10 cellular contexts compared by ENCODE assay signal in the genomic region with DNA sequence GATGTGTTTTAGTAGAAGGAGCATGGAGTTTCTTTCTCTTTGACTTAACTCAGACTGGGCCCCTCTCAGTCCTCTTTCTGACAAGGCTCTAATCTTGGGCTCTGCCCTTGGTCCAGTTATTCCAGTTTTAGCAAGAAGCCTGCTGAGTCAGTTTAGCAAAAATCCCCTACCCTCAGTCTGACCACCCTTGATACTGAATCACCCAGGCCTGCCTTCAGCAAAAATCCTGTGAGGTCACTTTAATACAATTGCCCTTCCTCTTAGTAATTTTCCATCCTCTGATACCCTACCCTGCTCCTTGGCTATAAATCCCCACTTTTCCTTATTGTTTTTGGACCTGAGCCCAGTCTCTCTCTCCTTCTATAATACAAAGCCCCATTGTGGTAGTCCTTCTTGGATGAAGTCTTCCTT.
DNase-seq lines count a peak whose midpoint lies in the region; ATAC-seq, FAIRE-seq and TF ChIP-seq lines count a peak whose summit lies in the region.
"Had no signal": no experiment of that assay in that cellular context is flagged by ENCODE, and none has a peak within 500 bp of the region (broad histone marks: within the 10 kb centered on the region; RNA-seq: fewer than 3 reads in every experiment).

No MANE protein-coding gene starts in this region.

- H3K36me3 ChIP-seq in colonic mucosa = no peaks in the 10 kb centered on the region
- H3K36me3 ChIP-seq in HepG2 (replicated peaks in 1 of 2; ENCODE audit: control insufficient read depth in 1 of 2, insufficient read depth in 2 of 2, low read length in 2 of 2) = no peaks in the 10 kb centered on the region

- DNase-seq in DMS79 (lab: John Stamatoyannopoulos, UW) (peak; percentile 14), M059J (ENCODE audit: low read depth) (peak; percentile 99), colonic mucosa (peak; percentile 49), myocyte (ENCODE audit: low read depth) (peak; percentile 18), HepG2 (ENCODE audit: low spot score) (no peak)
- DNase-seq in stimulated activated CD4-positive, alpha-beta T cell treated with anti-CD3 and anti-CD28 coated beads, Interleukin-2, amount 100 ng/mL, for 48 hours = no peak
- DNase-seq: H7 had no signal

- CTCF ChIA-PET in HepG2 (lab: Yijun Ruan, JAX; ENCODE audit: low intra/inter-chr PET ratio, low total read pairs) = no interaction called here

- no peak for TF ChIP-seq CTCF in colonic mucosa (IDR thresholded peaks at IDR 0.05)
- no peak for TF ChIP-seq CTCF in HepG2 (CRISPR knock-in tag; IDR thresholded peaks at IDR 0.05)

- intact Hi-C loops in colonic mucosa (cut with DNase I) (no loop called here), HepG2 (cut with micrococcal nuclease; ENCODE audit: unreplicated experiment) (no loop called here)

- H3K27me3 ChIP-seq in colonic mucosa (no peaks in the 10 kb centered on the region), HepG2 (ENCODE audit: control insufficient read depth in 1 of 2, insufficient read depth in 2 of 2, low read length in 2 of 2) (no peaks in the 10 kb centered on the region)

- H3K79me2 ChIP-seq in HepG2 (ENCODE audit: insufficient read depth, low read length) = no peaks in the 10 kb centered on the region

- TF ChIP-seq EP300 in HepG2 (IDR thresholded peaks at IDR 0.05; ENCODE audit: low read depth in 2 of 2, low read length in 2 of 2) (no peak), HepG2 (CRISPR knock-in tag; IDR thresholded peaks at IDR 0.05; ENCODE audit: borderline replicate concordance) (no peak)

- H2AFZ ChIP-seq in HepG2 (ENCODE audit: low read length) = no peak overlapping the region

- H3K27ac ChIP-seq in colonic mucosa (peak overlapping the region; percentile 13), HepG2 (ENCODE audit: extremely low read length, insufficient read depth, low read length) (no peak overlapping the region)
- H3K27ac ChIP-seq: SK-N-MC had no signal

- ATAC-seq in HG03571 (IDR thresholded peaks at IDR 0.05; ENCODE audit: unreplicated experiment) = no peak
- no peak for ATAC-seq in GM21528 (IDR thresholded peaks at IDR 0.05; ENCODE audit: low FRiP score, unreplicated experiment)
- no peak for ATAC-seq in HepG2

- H4K20me1 ChIP-seq in HepG2 (ENCODE audit: insufficient read depth, low read length) = no peaks in the 10 kb centered on the region

- TF ChIP-seq POLR2A in HepG2 (IDR thresholded peaks at IDR 0.05; ENCODE audit: insufficient read depth in 1 of 2, low read depth in 2 of 2, low read length in 2 of 2) = no peak

- FAIRE-seq in HepG2 (lab: Jason Lieb, UNC) = no peak

- POLR2A ChIA-PET in HepG2 (lab: Yijun Ruan, JAX) = no interaction called here

- no TSS peak for BruUV-seq in HepG2 (replicated peaks; lab: Mats Ljungman, UMichigan)

- H3K4me1 ChIP-seq in colonic mucosa (no peaks in the 10 kb centered on the region), HepG2 (ENCODE audit: insufficient read depth, low read length) (no peaks in the 10 kb centered on the region)

- H3K4me3 ChIP-seq in colonic mucosa = no peak overlapping the region
- no peak overlapping the region for H3K4me3 ChIP-seq in HepG2 (replicated peaks in 1 of 3; ENCODE audit: insufficient read depth in 1 of 3, low read depth in 2 of 3, low read length in 3 of 3)
- H3K4me3 ChIP-seq: SK-N-MC had no signal

- H3K9ac ChIP-seq in colonic mucosa (ENCODE audit: low read depth in 2 of 2, low read length in 2 of 2) (no peak overlapping the region), HepG2 (ENCODE audit: insufficient read depth, low read depth, low read length) (no peak overlapping the region)

- H3K4me2 ChIP-seq in HepG2 (ENCODE audit: low read depth, low read length) = no peak overlapping the region

- no peak for TF ChIP-seq RAD21 in HepG2 (CRISPR knock-in tag; IDR thresholded peaks at IDR 0.05)

- in situ Hi-C loops in HepG2 (cut with HindIII; ENCODE audit: extremely low pct_ligation_motif_present, low pct_unique_long_range_greater_than_20kb) = no loop called here

- H3K9me3 ChIP-seq in colonic mucosa (no peaks in the 10 kb centered on the region), HepG2 (ENCODE audit: low read length) (no peaks in the 10 kb centered on the region)

TF ChIP-seq in HepG2, 621 proteins besides CTCF, POLR2A, EP300 and RAD21:
- no peak for TF ChIP-seq WIZ (CRISPR knock-in tag; IDR thresholded peaks at IDR 0.05)
- no peak for TF ChIP-seq THYN1 (CRISPR knock-in tag; IDR thresholded peaks at IDR 0.05; ENCODE audit: borderline replicate concordance, low read depth)
- no peak for TF ChIP-seq NR2C2 (CRISPR knock-in tag; IDR thresholded peaks at IDR 0.05; ENCODE audit: borderline replicate concordance)
- TF ChIP-seq, protein P1, sequence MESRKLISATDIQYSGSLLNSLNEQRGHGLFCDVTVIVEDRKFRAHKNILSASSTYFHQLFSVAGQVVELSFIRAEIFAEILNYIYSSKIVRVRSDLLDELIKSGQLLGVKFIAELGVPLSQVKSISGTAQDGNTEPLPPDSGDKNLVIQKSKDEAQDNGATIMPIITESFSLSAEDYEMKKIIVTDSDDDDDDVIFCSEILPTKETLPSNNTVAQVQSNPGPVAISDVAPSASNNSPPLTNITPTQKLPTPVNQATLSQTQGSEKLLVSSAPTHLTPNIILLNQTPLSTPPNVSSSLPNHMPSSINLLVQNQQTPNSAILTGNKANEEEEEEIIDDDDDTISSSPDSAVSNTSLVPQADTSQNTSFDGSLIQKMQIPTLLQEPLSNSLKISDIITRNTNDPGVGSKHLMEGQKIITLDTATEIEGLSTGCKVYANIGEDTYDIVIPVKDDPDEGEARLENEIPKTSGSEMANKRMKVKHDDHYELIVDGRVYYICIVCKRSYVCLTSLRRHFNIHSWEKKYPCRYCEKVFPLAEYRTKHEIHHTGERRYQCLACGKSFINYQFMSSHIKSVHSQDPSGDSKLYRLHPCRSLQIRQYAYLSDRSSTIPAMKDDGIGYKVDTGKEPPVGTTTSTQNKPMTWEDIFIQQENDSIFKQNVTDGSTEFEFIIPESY (CRISPR knock-in tag; IDR thresholded peaks at IDR 0.05) = no peak
- TF ChIP-seq BORCS8-MEF2B (CRISPR knock-in tag; IDR thresholded peaks at IDR 0.05) = no peak
- TF ChIP-seq STAT5B (CRISPR knock-in tag; IDR thresholded peaks at IDR 0.05) = no peak
- TF ChIP-seq, protein P2, sequence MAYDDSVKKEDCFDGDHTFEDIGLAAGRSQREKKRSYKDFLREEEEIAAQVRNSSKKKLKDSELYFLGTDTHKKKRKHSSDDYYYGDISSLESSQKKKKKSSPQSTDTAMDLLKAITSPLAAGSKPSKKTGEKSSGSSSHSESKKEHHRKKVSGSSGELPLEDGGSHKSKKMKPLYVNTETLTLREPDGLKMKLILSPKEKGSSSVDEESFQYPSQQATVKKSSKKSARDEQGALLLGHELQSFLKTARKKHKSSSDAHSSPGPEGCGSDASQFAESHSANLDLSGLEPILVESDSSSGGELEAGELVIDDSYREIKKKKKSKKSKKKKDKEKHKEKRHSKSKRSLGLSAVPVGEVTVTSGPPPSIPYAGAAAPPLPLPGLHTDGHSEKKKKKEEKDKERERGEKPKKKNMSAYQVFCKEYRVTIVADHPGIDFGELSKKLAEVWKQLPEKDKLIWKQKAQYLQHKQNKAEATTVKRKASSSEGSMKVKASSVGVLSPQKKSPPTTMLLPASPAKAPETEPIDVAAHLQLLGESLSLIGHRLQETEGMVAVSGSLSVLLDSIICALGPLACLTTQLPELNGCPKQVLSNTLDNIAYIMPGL (CRISPR knock-in tag; IDR thresholded peaks at IDR 0.05; ENCODE audit: borderline replicate concordance in 1 of 2, low read depth in 1 of 2) = no peak
- TF ChIP-seq, protein P3, sequence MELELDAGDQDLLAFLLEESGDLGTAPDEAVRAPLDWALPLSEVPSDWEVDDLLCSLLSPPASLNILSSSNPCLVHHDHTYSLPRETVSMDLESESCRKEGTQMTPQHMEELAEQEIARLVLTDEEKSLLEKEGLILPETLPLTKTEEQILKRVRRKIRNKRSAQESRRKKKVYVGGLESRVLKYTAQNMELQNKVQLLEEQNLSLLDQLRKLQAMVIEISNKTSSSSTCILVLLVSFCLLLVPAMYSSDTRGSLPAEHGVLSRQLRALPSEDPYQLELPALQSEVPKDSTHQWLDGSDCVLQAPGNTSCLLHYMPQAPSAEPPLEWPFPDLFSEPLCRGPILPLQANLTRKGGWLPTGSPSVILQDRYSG (CRISPR knock-in tag; IDR thresholded peaks at IDR 0.05) = no peak
- no peak for TF ChIP-seq KLF16 (CRISPR knock-in tag; IDR thresholded peaks at IDR 0.05)
- TF ChIP-seq ZNF230 (CRISPR knock-in tag; IDR thresholded peaks at IDR 0.05) = no peak
- TF ChIP-seq, protein P4, sequence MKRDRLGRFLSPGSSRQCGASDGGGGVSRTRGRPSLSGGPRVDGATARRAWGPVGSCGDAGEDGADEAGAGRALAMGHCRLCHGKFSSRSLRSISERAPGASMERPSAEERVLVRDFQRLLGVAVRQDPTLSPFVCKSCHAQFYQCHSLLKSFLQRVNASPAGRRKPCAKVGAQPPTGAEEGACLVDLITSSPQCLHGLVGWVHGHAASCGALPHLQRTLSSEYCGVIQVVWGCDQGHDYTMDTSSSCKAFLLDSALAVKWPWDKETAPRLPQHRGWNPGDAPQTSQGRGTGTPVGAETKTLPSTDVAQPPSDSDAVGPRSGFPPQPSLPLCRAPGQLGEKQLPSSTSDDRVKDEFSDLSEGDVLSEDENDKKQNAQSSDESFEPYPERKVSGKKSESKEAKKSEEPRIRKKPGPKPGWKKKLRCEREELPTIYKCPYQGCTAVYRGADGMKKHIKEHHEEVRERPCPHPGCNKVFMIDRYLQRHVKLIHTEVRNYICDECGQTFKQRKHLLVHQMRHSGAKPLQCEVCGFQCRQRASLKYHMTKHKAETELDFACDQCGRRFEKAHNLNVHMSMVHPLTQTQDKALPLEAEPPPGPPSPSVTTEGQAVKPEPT (CRISPR knock-in tag; IDR thresholded peaks at IDR 0.05; ENCODE audit: low read depth) = no peak
- no peak for TF ChIP-seq XRCC5 (optimal IDR thresholded peaks at IDR 0.05; ENCODE audit: low read length)
- TF ChIP-seq ZNF253 (CRISPR knock-in tag; IDR thresholded peaks at IDR 0.05; ENCODE audit: borderline replicate concordance) = no peak
- no peak for TF ChIP-seq MXD4 (CRISPR knock-in tag; IDR thresholded peaks at IDR 0.05)
- TF ChIP-seq RXRB (CRISPR knock-in tag; IDR thresholded peaks at IDR 0.05; ENCODE audit: borderline replicate concordance) = no peak
- TF ChIP-seq, protein P5, sequence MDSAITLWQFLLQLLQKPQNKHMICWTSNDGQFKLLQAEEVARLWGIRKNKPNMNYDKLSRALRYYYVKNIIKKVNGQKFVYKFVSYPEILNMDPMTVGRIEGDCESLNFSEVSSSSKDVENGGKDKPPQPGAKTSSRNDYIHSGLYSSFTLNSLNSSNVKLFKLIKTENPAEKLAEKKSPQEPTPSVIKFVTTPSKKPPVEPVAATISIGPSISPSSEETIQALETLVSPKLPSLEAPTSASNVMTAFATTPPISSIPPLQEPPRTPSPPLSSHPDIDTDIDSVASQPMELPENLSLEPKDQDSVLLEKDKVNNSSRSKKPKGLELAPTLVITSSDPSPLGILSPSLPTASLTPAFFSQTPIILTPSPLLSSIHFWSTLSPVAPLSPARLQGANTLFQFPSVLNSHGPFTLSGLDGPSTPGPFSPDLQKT (CRISPR knock-in tag; IDR thresholded peaks at IDR 0.05; ENCODE audit: borderline replicate concordance) = no peak
TF ChIP-seq in HepG2: peak in this region for 0.

Comparison
In these comparisons a context has a peak if more than half of its experiments do, and no peak if none do; other contexts are left out.
1. DNase-seq: peak in DMS79 (single experiment), M059J (single experiment), colonic mucosa (single experiment) and myocyte (single experiment); none in stimulated activated CD4-positive, alpha-beta T cell treated with anti-CD3 and anti-CD28 coated beads, Interleukin-2, amount 100 ng/mL, for 48 hours (0 of 2) and HepG2 (single experiment).